Comparison of ENCODE assay signal across 8 cellular contexts in the genomic region with DNA sequence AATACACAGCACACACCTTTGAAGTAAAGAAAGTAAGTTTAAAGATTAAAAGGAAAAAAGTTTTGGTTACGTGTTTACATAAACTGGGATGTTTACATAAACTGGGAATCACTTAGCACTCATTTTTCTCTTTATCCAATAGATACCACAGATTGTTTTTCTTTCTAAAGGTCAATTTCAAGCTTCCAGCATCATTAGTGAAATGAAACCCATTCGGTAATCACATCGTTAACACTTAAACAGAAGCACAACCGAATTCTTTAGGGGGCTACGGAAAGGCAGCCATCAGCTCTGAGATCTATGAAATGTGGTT. TPM values are rescaled to one million over a fixed set of nuclear protein-coding genes. Genes with fewer than 3 reads are reported as not detected.
A peak's percentile ranks its signal among the peaks of the same experiment; 100 is the strongest.
DNase-seq lines count a peak whose midpoint lies in the region; ATAC-seq and TF ChIP-seq lines count a peak whose summit lies in the region.

No MANE protein-coding gene starts in this region.

- H3K9me3 Mint-ChIP-seq in Calu3 (ENCODE audit: low read depth, unreplicated experiment) (peaks cover 3% of the 10 kb centered on the region), progenitor cell of endocrine pancreas (ENCODE audit: low read depth) (no peaks in the 10 kb centered on the region)

- no peak for ATAC-seq in GM21360 (IDR thresholded peaks at IDR 0.05; ENCODE audit: unreplicated experiment)

- H3K27me3 Mint-ChIP-seq in Calu3 (ENCODE audit: unreplicated experiment) (peaks cover 21% of the 10 kb centered on the region), progenitor cell of endocrine pancreas (peaks cover 50% of the 10 kb centered on the region)

- no peaks in the 10 kb centered on the region for H3K36me3 ChIP-seq in SJSA1

- TF ChIP-seq CTCF in Calu3 (IDR thresholded peaks at IDR 0.05; ENCODE audit: unreplicated experiment) (no peak), fibroblast of mammary gland (conservative IDR thresholded peaks at IDR 0.05; ENCODE audit: control insufficient read depth, insufficient read depth, low read depth, low read length) (no peak), progenitor cell of endocrine pancreas (IDR thresholded peaks at IDR 0.05; ENCODE audit: unreplicated experiment) (no peak)

- peaks cover 8% of the 10 kb centered on the region for H3K4me1 ChIP-seq in SJSA1 (replicated peaks)

- H3K36me3 Mint-ChIP-seq in Calu3 (ENCODE audit: insufficient read depth, unreplicated experiment) = peaks cover 15% of the 10 kb centered on the region
- H3K36me3 Mint-ChIP-seq in progenitor cell of endocrine pancreas (ENCODE audit: insufficient read depth) = no peaks in the 10 kb centered on the region

- H3K27ac ChIP-seq in SJSA1 = no peak overlapping the region

- peak overlapping the region; percentile 70 for H3K27ac Mint-ChIP-seq in Calu3 (ENCODE audit: unreplicated experiment)
- peak overlapping the region; percentile 59 for H3K27ac Mint-ChIP-seq in progenitor cell of endocrine pancreas

- H3K4me1 Mint-ChIP-seq in Calu3 (ENCODE audit: low read depth, unreplicated experiment) = peaks cover 9% of the 10 kb centered on the region
- H3K4me1 Mint-ChIP-seq in progenitor cell of endocrine pancreas (ENCODE audit: low read depth) = peaks cover 10% of the 10 kb centered on the region

- BruUV-seq in Calu3 (replicated peaks; lab: Mats Ljungman, UMichigan) = no TSS peak

- no peak for DNase-seq in Calu3
- DNase-seq in SJSA1 (ENCODE audit: low read depth in 1 of 2, low spot score in 2 of 2) = peak in 1 of 2 experiments; percentile 2
- DNase-seq in fibroblast of mammary gland (ENCODE audit: low read depth) = no peak
- no peak for DNase-seq in progenitor cell of endocrine pancreas (ENCODE audit: low spot score, unreplicated experiment)
- no peak for DNase-seq in effector CD8-positive, alpha-beta T cell (lab: John Stamatoyannopoulos, UW)
- no peak for DNase-seq in posterior cingulate gyrus
- DNase-seq in globus pallidus (ENCODE audit: low spot score) = no peak

- intact Hi-C loops in Calu3 (cut with micrococcal nuclease; ENCODE audit: unreplicated experiment) = loop anchor here (10.0 kb wide), 1 partner anchor 117 kb away; no protein-coding TSS in a partner anchor
- intact Hi-C loops in posterior cingulate gyrus (cut with DNase I) = no loop called here

- H3K4me3 Mint-ChIP-seq in Calu3 (ENCODE audit: low read depth, unreplicated experiment) (peak overlapping the region; percentile 97), progenitor cell of endocrine pancreas (ENCODE audit: low read depth) (peak overlapping the region; percentile 81)

- peaks cover 5% of the 10 kb centered on the region for H3K27me3 ChIP-seq in SJSA1 (replicated peaks)

- CTCF ChIA-PET in Calu3 (lab: Charles Lee) = interaction anchor here (0.7 kb wide), 1 partner anchor 17 kb away, joined by 3 read pairs; no protein-coding TSS in a partner anchor

- no peaks in the 10 kb centered on the region for H3K9me3 ChIP-seq in SJSA1 (replicated peaks)

- peak overlapping the region; percentile 59 for H3K4me3 ChIP-seq in SJSA1
- H3K4me3 ChIP-seq in fibroblast of mammary gland (ENCODE audit: control insufficient read depth, low read depth, low read length) = peak overlapping the region; percentile 54

RNA-seq across cellular contexts. Expression of gene ODAD2, which starts 1.1 kb away (rescaled TPM):
- 0.20 and 0.61 TPM in 2 replicates for total RNA-seq in Calu3 (2022)
- 0.68 and 2.0 TPM in 2 replicates for total RNA-seq in SJSA1 (2014; rRNA removed; shearing (Covaris generic))
- total RNA-seq in progenitor cell of endocrine pancreas = 0.67 and 0.78 TPM in 2 replicates
